8 cellular contexts compared by ENCODE assay signal in genomic region chr7:94301024-94301588, GRCh38.
DNase-seq lines count a peak whose midpoint lies in the region; ATAC-seq and TF ChIP-seq lines count a peak whose summit lies in the region.

No MANE protein-coding gene starts in this region.

- H3K9me3 ChIP-seq in lower lobe of right lung, result no peaks in the 10 kb centered on the region
- no peaks in the 10 kb centered on the region for H3K9me3 ChIP-seq in vagina

- peak; percentile 70 to 80 for ATAC-seq in lower lobe of right lung
- no peak for ATAC-seq in HG03139 (IDR thresholded peaks at IDR 0.05; ENCODE audit: unreplicated experiment)

- intact Hi-C loops in lower lobe of right lung (cut with DNase I), result no loop called here
- intact Hi-C loops in vagina (cut with DNase I), result no loop called here

- no peak for TF ChIP-seq CTCF in lower lobe of right lung (IDR thresholded peaks at IDR 0.05)
- peak in 1 of 3 experiments; percentile 7 for TF ChIP-seq CTCF in vagina (IDR thresholded peaks at IDR 0.05)

- H3K4me3 ChIP-seq in lower lobe of right lung (no peak overlapping the region), vagina (peak overlapping the region in 1 of 2 donors; percentile 4)

- peak; percentile 23 to 46 for DNase-seq in NCI-H526 (lab: John Stamatoyannopoulos, UW)
- no peak for DNase-seq in NCI-H526 treated with DMSO at 0.1 percent for 48 hours (lab: John Stamatoyannopoulos, UW)
- DNase-seq in dermis blood vessel endothelial cell, result peak; percentile 84
- peak; percentile 38 for DNase-seq in lower lobe of right lung
- DNase-seq in vagina (ENCODE audit: extremely low spot score in 2 of 2), result peak in 1 of 2 donors; percentile 94
- no peak for DNase-seq in NCI-H1694 treated with DMSO at 0.1 percent for 48 hours (lab: John Stamatoyannopoulos, UW)
- no peak for DNase-seq in stimulated activated CD4-positive, alpha-beta T cell treated with anti-CD3 and anti-CD28 coated beads, Interleukin-12 subunit alpha, Interleukin-12 subunit beta, amount 100 ng/mL, for 4 hours

- H3K36me3 ChIP-seq in lower lobe of right lung (no peaks in the 10 kb centered on the region), vagina (no peaks in the 10 kb centered on the region)

- H3K4me1 ChIP-seq in lower lobe of right lung (no peaks in the 10 kb centered on the region), vagina (peaks cover 49% of the 10 kb centered on the region)

- H3K27me3 ChIP-seq in lower lobe of right lung (ENCODE audit: low read depth), result no peaks in the 10 kb centered on the region
- no peaks in the 10 kb centered on the region for H3K27me3 ChIP-seq in vagina

- no peak for TF ChIP-seq POLR2A in vagina (IDR thresholded peaks at IDR 0.05)

- H3K27ac ChIP-seq in lower lobe of right lung, result no peak overlapping the region
- peak overlapping the region; percentile 94 for H3K27ac ChIP-seq in vagina

Comparison
In these comparisons a context has a peak if more than half of its experiments do, and no peak if none do; other contexts are left out.
1. DNase-seq: peak in NCI-H526 (2 of 2), dermis blood vessel endothelial cell (single experiment) and lower lobe of right lung (single experiment); none in NCI-H526 treated with DMSO at 0.1 percent for 48 hours (single experiment), NCI-H1694 treated with DMSO at 0.1 percent for 48 hours (single experiment) and stimulated activated CD4-positive, alpha-beta T cell treated with anti-CD3 and anti-CD28 coated beads, Interleukin-12 subunit alpha, Interleukin-12 subunit beta, amount 100 ng/mL, for 4 hours (single experiment).